In genomic region chrX:37922926-37923325, GRCh38 we compare ENCODE assay signal across 15 cellular contexts.
"Had no signal": no experiment of that assay in that cellular context is flagged by ENCODE, and none has a peak within 500 bp of the region (broad histone marks: within the 10 kb centered on the region; RNA-seq: fewer than 3 reads in every experiment).

No MANE protein-coding gene starts in this region.

- FAIRE-seq: keratinocyte, TTC549, urothelium cell line had no signal

- H3K9me3 Mint-ChIP-seq: natural killer cell had no signal

- ATAC-seq: activated CD4-positive, CD25-positive, alpha-beta regulatory T cell treated with anti-CD3 and anti-CD28 coated beads, Interleukin-2, amount 50 U/mL, for 24 hours; gastroesophageal sphincter; natural killer cell had no signal

- H2AFZ ChIP-seq: parathyroid adenoma had no signal

- H3K4me1 ChIP-seq: gastroesophageal sphincter, left ventricle myocardium inferior, parathyroid adenoma, stomach had no signal

- H3K4me3 Mint-ChIP-seq: memory B cell, natural killer cell had no signal

- H3K27ac Mint-ChIP-seq: memory B cell, natural killer cell had no signal

- H3K36me3 ChIP-seq: gastroesophageal sphincter, left ventricle myocardium inferior, neutrophil, stomach had no signal

- H3K27ac ChIP-seq: gastroesophageal sphincter, left ventricle myocardium inferior, neutrophil, parathyroid adenoma, stomach had no signal

- H3K27me3 ChIP-seq: gastroesophageal sphincter, neutrophil, stomach had no signal

- H3K36me3 Mint-ChIP-seq: memory B cell, natural killer cell had no signal

- H3K79me2 ChIP-seq: parathyroid adenoma had no signal

- H3K9me3 ChIP-seq: neutrophil had no signal

- H3K4me1 Mint-ChIP-seq: memory B cell, natural killer cell had no signal

- H3K4me3 ChIP-seq: gastroesophageal sphincter, left ventricle myocardium inferior, stomach had no signal

- H3K9ac ChIP-seq: parathyroid adenoma had no signal

- DNase-seq: activated naive CD4-positive, alpha-beta T cell; left ventricle myocardium inferior; natural killer cell; stimulated activated CD4-positive, alpha-beta T cell treated with anti-CD3 and anti-CD28 coated beads, Interleukin-12 subunit alpha, Interleukin-12 subunit beta, amount 100 ng/mL, for 4 hours; stimulated activated CD4-positive, alpha-beta T cell treated with anti-CD3 and anti-CD28 coated beads, Interleukin-2, amount 100 ng/mL, for 24 hours; stomach; T-helper 2 cell had no signal
